Comparison of ENCODE assay signal across 19 cellular contexts in genomic region chr2:223114170-223114569, GRCh38.
"Had no signal": no experiment of that assay in that cellular context is flagged by ENCODE, and none has a peak within 500 bp of the region (broad histone marks: within the 10 kb centered on the region; RNA-seq: fewer than 3 reads in every experiment).

No MANE protein-coding gene starts in this region.

- H3K27me3 ChIP-seq: ovary, transverse colon had no signal

- H3K27ac ChIP-seq: coronary artery, foreskin keratinocyte, left ventricle myocardium inferior, ovary, psoas muscle, transverse colon had no signal

- H3K9me3 Mint-ChIP-seq: immature natural killer cell; stimulated activated memory B cell treated with anti-CD40 and anti-IgM and Interleukin-4, amounts not matched to agents 10 μg/mL and 1 μg/mL and 100 μg/mL, for 72 hours had no signal

- H3K36me3 ChIP-seq: left ventricle myocardium inferior, ovary, transverse colon had no signal

- H3K27me3 Mint-ChIP-seq: central memory CD8-positive, alpha-beta T cell; stimulated activated memory B cell treated with anti-CD40 and anti-IgM and Interleukin-4, amounts not matched to agents 10 μg/mL and 1 μg/mL and 100 μg/mL, for 72 hours had no signal

- H3K27ac Mint-ChIP-seq: activated naive CD4-positive, alpha-beta T cell treated with anti-CD3 and anti-CD28 coated beads, Interleukin-2, amount 50 U/mL, for 24 hours; immature natural killer cell; natural killer cell; stimulated activated memory B cell treated with anti-CD40 and anti-IgM and Interleukin-4, amounts not matched to agents 10 μg/mL and 1 μg/mL and 100 μg/mL, for 72 hours had no signal

- H3K4me3 Mint-ChIP-seq: activated naive CD4-positive, alpha-beta T cell treated with anti-CD3 and anti-CD28 coated beads, Interleukin-2, amount 50 U/mL, for 24 hours; central memory CD8-positive, alpha-beta T cell; immature natural killer cell; natural killer cell; stimulated activated memory B cell treated with anti-CD40 and anti-IgM and Interleukin-4, amounts not matched to agents 10 μg/mL and 1 μg/mL and 100 μg/mL, for 72 hours had no signal

- H3K4me1 Mint-ChIP-seq: activated naive CD4-positive, alpha-beta T cell treated with anti-CD3 and anti-CD28 coated beads, Interleukin-2, amount 50 U/mL, for 24 hours; central memory CD8-positive, alpha-beta T cell; immature natural killer cell; natural killer cell; stimulated activated memory B cell treated with anti-CD40 and anti-IgM and Interleukin-4, amounts not matched to agents 10 μg/mL and 1 μg/mL and 100 μg/mL, for 72 hours had no signal

- DNase-seq: activated gamma-delta T cell treated with Interleukin-2 at 50 U/mL for 16 hours; activated T-cell treated with anti-CD3 and anti-CD28 coated beads, Interleukin-2, amount 50 U/mL, for 1 hour; aorta; erythroblast; foreskin keratinocyte; immature natural killer cell; left ventricle myocardium inferior; mammary epithelial cell; midbrain; natural killer cell; ovary; psoas muscle; right cardiac atrium; T-helper 1 cell; transverse colon had no signal

- H3K4me3 ChIP-seq: coronary artery, left ventricle myocardium inferior, ovary, psoas muscle, transverse colon had no signal

- H3K9me3 ChIP-seq: left ventricle myocardium inferior, ovary, psoas muscle, transverse colon had no signal

- H3K4me1 ChIP-seq: foreskin keratinocyte, left ventricle myocardium inferior, psoas muscle, transverse colon had no signal

- ATAC-seq: foreskin keratinocyte; natural killer cell; psoas muscle; right cardiac atrium; stimulated activated memory B cell treated with anti-CD40 and anti-IgM and Interleukin-4, amounts not matched to agents 10 μg/mL and 1 μg/mL and 100 μg/mL, for 72 hours had no signal

- H3K36me3 Mint-ChIP-seq: activated naive CD4-positive, alpha-beta T cell treated with anti-CD3 and anti-CD28 coated beads, Interleukin-2, amount 50 U/mL, for 24 hours; immature natural killer cell; natural killer cell; stimulated activated memory B cell treated with anti-CD40 and anti-IgM and Interleukin-4, amounts not matched to agents 10 μg/mL and 1 μg/mL and 100 μg/mL, for 72 hours had no signal
